26 cellular contexts compared by ENCODE assay signal in the genomic region with DNA sequence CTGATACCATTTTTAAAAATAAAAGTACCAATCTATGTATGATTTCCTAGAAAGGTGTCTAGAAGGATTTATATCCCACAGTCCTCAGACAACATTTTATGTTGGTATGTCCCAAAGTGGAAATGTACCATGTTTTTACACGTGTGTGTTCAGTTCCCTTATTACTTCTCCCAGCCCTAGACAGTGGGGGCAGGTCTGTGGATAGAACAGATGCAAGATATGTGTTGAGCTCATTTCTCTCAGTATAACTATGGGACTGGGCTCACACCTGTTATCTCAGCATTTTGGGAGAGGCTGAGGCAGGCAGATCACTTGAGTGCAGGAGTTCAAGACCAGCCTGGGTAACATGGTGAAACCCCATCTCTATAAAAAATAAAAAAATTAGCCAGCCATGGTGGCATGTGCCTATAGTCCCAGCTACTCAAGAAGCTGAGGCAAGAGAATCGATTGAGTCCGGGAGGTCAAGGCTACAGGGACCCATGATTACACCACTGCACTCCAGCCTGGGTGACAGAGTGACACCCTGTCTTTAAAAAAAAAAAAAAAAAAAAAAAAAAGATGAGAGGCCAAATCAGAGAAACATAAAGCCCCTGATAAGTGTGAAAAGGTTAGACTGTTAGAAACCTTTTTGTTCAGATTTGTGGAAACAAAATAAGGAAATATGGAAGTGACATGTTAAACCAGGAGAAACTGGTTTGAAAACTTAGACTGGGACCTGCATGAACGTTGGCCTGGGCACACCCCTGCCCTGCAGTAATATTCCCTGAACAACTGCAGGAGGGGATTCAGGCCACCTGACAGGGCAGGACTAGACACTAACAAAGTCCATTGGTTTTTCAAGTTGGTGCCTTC. TPM values are rescaled to one million over a fixed set of nuclear protein-coding genes. Genes with fewer than 3 reads are reported as not detected.
DNase-seq lines count a peak whose midpoint lies in the region; ATAC-seq and TF ChIP-seq lines count a peak whose summit lies in the region.
"Had no signal": no experiment of that assay in that cellular context is flagged by ENCODE, and none has a peak within 500 bp of the region (broad histone marks: within the 10 kb centered on the region; RNA-seq: fewer than 3 reads in every experiment).

No MANE protein-coding gene starts in this region.

- no peak overlapping the region for H3K4me3 Mint-ChIP-seq in WTC11
- peak overlapping the region; percentile 56 for H3K4me3 Mint-ChIP-seq in stimulated activated effector memory CD8-positive, alpha-beta T cell treated with anti-CD3 and anti-CD28 coated beads, Interleukin-12 subunit alpha, Interleukin-12 subunit beta, amount 100 ng/mL, for 72 hours
- H3K4me3 Mint-ChIP-seq: activated CD4-positive, alpha-beta memory T cell treated with anti-CD3 and anti-CD28 coated beads, Interleukin-2, amount 10 ng/mL, durations not matched to agents 7 days and 5 days; memory B cell had no signal

- peaks cover 11% of the 10 kb centered on the region for H3K9me1 ChIP-seq in IMR-90 (ENCODE audit: insufficient read depth, low read length)

- H3F3A ChIP-seq in GM23248 (ENCODE audit: insufficient read depth): peaks cover 8% of the 10 kb centered on the region

- no peak for TF ChIP-seq POLR2A in IMR-90 (IDR thresholded peaks at IDR 0.05; ENCODE audit: low read depth, low read length)

- intact Hi-C loops in IMR-90 (cut with micrococcal nuclease): loop anchor here (2.0 to 10.0 kb wide), 2 partner anchors 105 to 175 kb away; no protein-coding TSS in a partner anchor

- no peak overlapping the region for H3K27ac ChIP-seq in IMR-90 (ENCODE audit: insufficient read depth, low read length)
- peak overlapping the region; percentile 92 for H3K27ac ChIP-seq in mesodermal cell (ENCODE audit: low read depth, low read length, severe bottlenecking)
- H3K27ac ChIP-seq in GM23248: no peak overlapping the region
- H3K27ac ChIP-seq: upper lobe of left lung, WERI-Rb-1 had no signal

- no peaks in the 10 kb centered on the region for H3K9me3 Mint-ChIP-seq in WTC11
- H3K9me3 Mint-ChIP-seq in stimulated activated effector memory CD8-positive, alpha-beta T cell treated with anti-CD3 and anti-CD28 coated beads, Interleukin-12 subunit alpha, Interleukin-12 subunit beta, amount 100 ng/mL, for 72 hours: no peaks in the 10 kb centered on the region
- H3K9me3 Mint-ChIP-seq: activated CD4-positive, alpha-beta memory T cell treated with anti-CD3 and anti-CD28 coated beads, Interleukin-2, amount 10 ng/mL, durations not matched to agents 7 days and 5 days; effector memory CD8-positive, alpha-beta T cell; memory B cell; nephron progenitor cell; T-helper 2 cell treated with Interferon-gamma antibody and Interleukin-4, amounts not matched to agents 5 μg/mL and 100 μg/mL, for 36 hours had no signal

- TF ChIP-seq RAD21 in IMR-90 (IDR thresholded peaks at IDR 0.05; ENCODE audit: low read length): no peak

- CTCF ChIA-PET in IMR-90 (lab: Yijun Ruan, JAX) (no interaction called here), WTC11 (lab: Charles Lee) (interaction anchor here (0.8 to 1.1 kb wide), 2 partner anchors 29 to 78 kb away, joined by 3 read pairs; no protein-coding TSS in a partner anchor)

- 0 out of 2 replicates have a peak, but pooled peaks cover 1% of the 10 kb centered on the region for H3K27me3 Mint-ChIP-seq in WTC11 (ENCODE audit: low read depth)

- H3K14ac ChIP-seq in IMR-90 (replicated peaks; ENCODE audit: low read depth, low read length): no peak overlapping the region

- no peak overlapping the region for H2BK120ac ChIP-seq in IMR-90 (ENCODE audit: low read depth, low read length)

- peaks cover 9% of the 10 kb centered on the region; the same call in 1 of the 2 replicates for H4K20me1 ChIP-seq in IMR-90 (ENCODE audit: insufficient read depth, low read length)
- no peaks in the 10 kb centered on the region for H4K20me1 ChIP-seq in GM23248 (ENCODE audit: insufficient read depth)

- H3K9ac ChIP-seq in IMR-90 (ENCODE audit: low read depth, low read length) (no peak overlapping the region), GM23248 (no peak overlapping the region)

- H3K36me3 Mint-ChIP-seq in WTC11: no peaks in the 10 kb centered on the region
- no peaks in the 10 kb centered on the region for H3K36me3 Mint-ChIP-seq in stimulated activated effector memory CD8-positive, alpha-beta T cell treated with anti-CD3 and anti-CD28 coated beads, Interleukin-12 subunit alpha, Interleukin-12 subunit beta, amount 100 ng/mL, for 72 hours
- H3K36me3 Mint-ChIP-seq: memory B cell had no signal

- H3K56ac ChIP-seq in IMR-90 (ENCODE audit: extremely low read depth, insufficient read depth, low read length): no peak overlapping the region

- POLR2A ChIA-PET in IMR-90 (lab: Charles Lee; ENCODE audit: unreplicated experiment): no interaction called here
- POLR2A ChIA-PET in WTC11 (lab: Charles Lee): no interaction called here

- WGBS in IMR-90 (ENCODE audit: extremely low coverage in 2 of 2, insufficient read length in 1 of 2), 2 experiments: no CpG with 5 or more reads among the region's 4 CpGs
- WGBS in mesodermal cell (ENCODE audit: insufficient coverage in 2 of 2), 2 experiments: 84 to 96% methylated on average over 2 to 3 of the region's 4 CpGs
- 60 to 63% methylated on average over 4 of the region's 4 CpGs for WGBS in GM23248 (ENCODE audit: low coverage in 1 of 2, low lambda C conversion rate in 2 of 2, missing lambda C conversion rate in 2 of 2), 2 experiments

- no peaks in the 10 kb centered on the region for H3K79me1 ChIP-seq in IMR-90 (ENCODE audit: low read depth in 1 of 2, low read length in 2 of 2)

- H4K8ac ChIP-seq in IMR-90 (ENCODE audit: low read depth in 2 of 2, low read length in 2 of 2): no peak overlapping the region

- H3K23ac ChIP-seq in IMR-90 (ENCODE audit: low read depth, low read length): no peak overlapping the region

- no peak overlapping the region for H2AK5ac ChIP-seq in IMR-90 (ENCODE audit: low read depth, low read length)

- no peak overlapping the region for H3K4ac ChIP-seq in IMR-90 (ENCODE audit: low read depth, low read length)

- H2BK5ac ChIP-seq in IMR-90 (ENCODE audit: low read depth, low read length, poor library complexity, severe bottlenecking): no peak overlapping the region

- H4K91ac ChIP-seq in IMR-90 (ENCODE audit: insufficient read depth, low read depth, low read length): no peak overlapping the region

- TF ChIP-seq CTCF in IMR-90 (conservative IDR thresholded peaks at IDR 0.05; ENCODE audit: low read depth, low read length) (no peak), WTC11 (IDR thresholded peaks at IDR 0.05) (no peak), GM13977 (IDR thresholded peaks at IDR 0.05; ENCODE audit: extremely low read depth, insufficient read depth, missing control alignments) (no peak)

- no peak overlapping the region for H2AFZ ChIP-seq in IMR-90 (replicated peaks; ENCODE audit: low read length, poor library complexity)
- no peak overlapping the region for H2AFZ ChIP-seq in GM23248

- H3K79me2 ChIP-seq in GM23248 (ENCODE audit: insufficient read depth): no peaks in the 10 kb centered on the region

- H2BK20ac ChIP-seq in IMR-90 (ENCODE audit: low read depth, low read length): no peak overlapping the region

- H3K36me3 ChIP-seq in IMR-90 (ENCODE audit: control insufficient read depth, insufficient read depth, low read length) (no peaks in the 10 kb centered on the region), mesodermal cell (ENCODE audit: control insufficient read depth, insufficient read depth, low read length) (no peaks in the 10 kb centered on the region), GM23248 (ENCODE audit: low read depth) (no peaks in the 10 kb centered on the region)
- H3K36me3 ChIP-seq: MG63, sigmoid colon, upper lobe of left lung had no signal

- H3K4me1 Mint-ChIP-seq in WTC11: peaks cover 8% of the 10 kb centered on the region
- peaks cover 29% of the 10 kb centered on the region for H3K4me1 Mint-ChIP-seq in stimulated activated effector memory CD8-positive, alpha-beta T cell treated with anti-CD3 and anti-CD28 coated beads, Interleukin-12 subunit alpha, Interleukin-12 subunit beta, amount 100 ng/mL, for 72 hours

- ATAC-seq in IMR-90 (ENCODE audit: low read depth): no peak
- ATAC-seq in WTC11: no peak
- no peak for ATAC-seq in stimulated activated effector memory CD8-positive, alpha-beta T cell treated with anti-CD3 and anti-CD28 coated beads, Interleukin-12 subunit alpha, Interleukin-12 subunit beta, amount 100 ng/mL, for 72 hours
- no peak for ATAC-seq in HG03135 (IDR thresholded peaks at IDR 0.05; ENCODE audit: unreplicated experiment)
- ATAC-seq: effector memory CD8-positive, alpha-beta T cell; stimulated activated naive CD8-positive, alpha-beta T cell treated with anti-CD3 and anti-CD28 coated beads, Interleukin-15, Interleukin-2, amounts not matched to agents 100 U/mL and 50 U/mL, for 24 hours had no signal

- peaks cover 12% of the 10 kb centered on the region for H3K27me3 ChIP-seq in IMR-90 (ENCODE audit: control insufficient read depth, insufficient read depth, low read length)
- peaks cover 57% of the 10 kb centered on the region for H3K27me3 ChIP-seq in GM23248 (replicated peaks; ENCODE audit: insufficient read depth)
- H3K27me3 ChIP-seq: MG63, sigmoid colon, upper lobe of left lung had no signal

- H3K4me2 ChIP-seq in IMR-90 (ENCODE audit: low read depth, low read length): no peak overlapping the region
- no peak overlapping the region for H3K4me2 ChIP-seq in GM23248 (ENCODE audit: unreplicated experiment)

- no TSS peak for BruUV-seq in IMR-90 (replicated peaks; lab: Mats Ljungman, UMichigan)

- H2AK9ac ChIP-seq in IMR-90 (replicated peaks; ENCODE audit: low read depth, low read length, poor library complexity): no peak overlapping the region

- H3K4me1 ChIP-seq in IMR-90 (ENCODE audit: control insufficient read depth, insufficient read depth, low read length): peaks cover 5% of the 10 kb centered on the region
- peaks cover 29% of the 10 kb centered on the region for H3K4me1 ChIP-seq in mesodermal cell (ENCODE audit: control insufficient read depth, insufficient read depth, low read length, poor library complexity, severe bottlenecking)
- 0 out of 2 replicates have a peak, but pooled peaks cover 9% of the 10 kb centered on the region for H3K4me1 ChIP-seq in GM23248 (ENCODE audit: insufficient read depth)

- no peak for DNase-seq in IMR-90
- DNase-seq in WTC11 (ENCODE audit: low spot score): no peak
- no peak for DNase-seq in stimulated activated effector memory CD8-positive, alpha-beta T cell treated with anti-CD3 and anti-CD28 coated beads, Interleukin-12 subunit alpha, Interleukin-12 subunit beta, amount 100 ng/mL, for 72 hours (ENCODE audit: low spot score in 2 of 2)
- DNase-seq in GM13977 (ENCODE audit: low spot score): no peak
- no peak for DNase-seq in superior temporal gyrus (ENCODE audit: extremely low spot score)
- no peak for DNase-seq in GM23248
- DNase-seq: activated CD4-positive, alpha-beta memory T cell treated with anti-CD3 and anti-CD28 coated beads, Interleukin-2, amount 10 ng/mL, durations not matched to agents 7 days and 5 days; activated naive CD4-positive, alpha-beta T cell treated with anti-CD3 and anti-CD28 coated beads, Interleukin-2, amount 50 U/mL, for 16 hours; activated T-cell treated with anti-CD3 and anti-CD28 coated beads for 4 hours; aorta; COR-L47; effector memory CD8-positive, alpha-beta T cell; HCEC 1CT; MG63; NCI-H187; NCI-H774; stimulated activated CD4-positive, alpha-beta T cell treated with anti-CD3 and anti-CD28 coated beads, Interleukin-1b, Interleukin-23, amount 100 ng/mL, for 48 hours; stimulated activated naive CD8-positive, alpha-beta T cell treated with anti-CD3 and anti-CD28 coated beads, Interleukin-15, Interleukin-2, amounts not matched to agents 100 U/mL and 50 U/mL, for 24 hours; upper lobe of left lung; WERI-Rb-1 had no signal

- H3K27ac Mint-ChIP-seq in WTC11: no peak overlapping the region
- peak overlapping the region; percentile 67 for H3K27ac Mint-ChIP-seq in stimulated activated effector memory CD8-positive, alpha-beta T cell treated with anti-CD3 and anti-CD28 coated beads, Interleukin-12 subunit alpha, Interleukin-12 subunit beta, amount 100 ng/mL, for 72 hours

- H4K5ac ChIP-seq in IMR-90 (ENCODE audit: low read depth, low read length): no peak overlapping the region

- dilution Hi-C loops in IMR-90 (cut with HindIII; ENCODE audit: low sequenced_read_pairs, unreplicated experiment): no loop called here

- H3K4me3 ChIP-seq in IMR-90 (ENCODE audit: insufficient read depth, low read depth, low read length): no peak overlapping the region
- H3K4me3 ChIP-seq in mesodermal cell (ENCODE audit: extremely low read depth, insufficient read depth, low read length, poor library complexity, severe bottlenecking): no peak overlapping the region
- no peak overlapping the region for H3K4me3 ChIP-seq in GM23248
- H3K4me3 ChIP-seq: MG63, sigmoid colon, upper lobe of left lung had no signal

- no peak overlapping the region for H3K18ac ChIP-seq in IMR-90 (ENCODE audit: low read depth, low read length)

- H3K9me2 ChIP-seq in GM23248 (ENCODE audit: insufficient read depth): no peaks in the 10 kb centered on the region

- peak overlapping the region; percentile 55; the same call in 1 of the 3 replicates for H2BK15ac ChIP-seq in IMR-90 (ENCODE audit: low read depth, low read length)

- in situ Hi-C loops in IMR-90 (cut with MboI; ENCODE audit: low sequenced_read_pairs): loop anchor here (25.0 kb wide), 1 partner anchor 452 kb away; no protein-coding TSS in a partner anchor
- in situ Hi-C loops in GM13977 (cut with MboI; ENCODE audit: low pct_unique_long_range_greater_than_20kb, low sequenced_read_pairs, unreplicated experiment): no loop called here
- in situ Hi-C loops in GM23248 (cut with MboI): no loop called here

- H3K9me3 ChIP-seq in IMR-90 (ENCODE audit: control insufficient read depth, insufficient read depth, low read length): no peaks in the 10 kb centered on the region
- H3K9me3 ChIP-seq in mesodermal cell (ENCODE audit: control insufficient read depth, low read length): no peaks in the 10 kb centered on the region
- H3K9me3 ChIP-seq in GM23248 (ENCODE audit: low read depth): no peaks in the 10 kb centered on the region
- H3K9me3 ChIP-seq: MG63, sigmoid colon, upper lobe of left lung had no signal

RNA-seq across cellular contexts. Expression of gene SLC2A8, which starts 7.4 kb away (rescaled TPM):
- total RNA-seq in IMR-90 (2012; rRNA removed) (6.4 and 9.0 TPM in 2 replicates), WTC11 (2021) (30.2 to 37.4 TPM (median 33.9 TPM) in 3 replicates)
- polyA plus RNA-seq in IMR-90 (2012; rRNA removed) (12.0 and 13.2 TPM in 2 replicates), GM23248 (2016; fragmentation: Nextera tagmentation; extraction: Ambion mirVana) (8.7 and 9.6 TPM in 2 replicates)
- 4.0 and 12.6 TPM in 2 replicates for polyA plus RNA-seq in IMR-90 (2012; cell fraction: cytosol; rRNA removed)
- 17.6 and 48.8 TPM in 2 replicates for polyA plus RNA-seq in IMR-90 (2012; cell fraction: nucleus; rRNA removed; ENCODE audit: low replicate concordance)
- 14.2 TPM for polyA plus RNA-seq in mesodermal cell (2013, experiment 1 of 2)
- 12.7 TPM for polyA plus RNA-seq in mesodermal cell (2013, experiment 2 of 2)
- 9.9 and 11.9 TPM in 2 replicates for total RNA-seq in GM23248 (2014; rRNA removed; shearing (Covaris generic))

RNA-seq across cellular contexts. Expression of gene ZNF79, which starts 34.6 kb away (rescaled TPM):
- total RNA-seq in IMR-90 (2012; rRNA removed) (13.9 and 15.4 TPM in 2 replicates), WTC11 (2021) (7.6 to 9.0 TPM (median 7.7 TPM) in 3 replicates)
- polyA plus RNA-seq in IMR-90 (2012; rRNA removed) (5.3 and 5.6 TPM in 2 replicates), GM23248 (2016; fragmentation: Nextera tagmentation; extraction: Ambion mirVana) (4.2 and 4.4 TPM in 2 replicates)
- polyA plus RNA-seq in IMR-90 (2012; cell fraction: cytosol; rRNA removed): 2.4 and 4.0 TPM in 2 replicates
- polyA plus RNA-seq in IMR-90 (2012; cell fraction: nucleus; rRNA removed; ENCODE audit: low replicate concordance): 9.5 and 14.4 TPM in 2 replicates
- 6.5 TPM for polyA plus RNA-seq in mesodermal cell (2013, experiment 1 of 2)
- 6.5 TPM for polyA plus RNA-seq in mesodermal cell (2013, experiment 2 of 2)
- 3.4 and 6.9 TPM in 2 replicates for total RNA-seq in GM23248 (2014; rRNA removed; shearing (Covaris generic))
